Comparison of ENCODE assay signal across 13 cellular contexts in the genomic region with DNA sequence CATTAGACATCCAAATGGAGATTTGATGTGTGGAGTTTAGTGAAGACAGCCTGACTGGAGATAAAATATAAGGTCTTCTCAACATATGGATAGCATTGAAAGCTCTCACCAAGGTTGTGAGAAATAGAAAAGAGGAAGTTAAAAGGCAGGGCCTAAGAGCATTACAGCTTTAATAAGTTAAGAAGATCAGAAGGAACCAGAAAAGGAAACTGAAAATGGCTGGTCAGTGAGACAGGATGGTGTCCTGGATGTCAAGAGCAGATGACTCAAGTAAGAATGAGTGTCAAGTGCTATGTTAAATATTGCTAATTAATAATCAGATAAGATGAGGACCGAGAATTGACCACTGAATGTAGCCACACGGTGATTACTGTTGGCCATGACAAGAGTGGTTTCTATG.
A peak's percentile ranks its signal among the peaks of the same experiment; 100 is the strongest.
DNase-seq lines count a peak whose midpoint lies in the region; ATAC-seq and TF ChIP-seq lines count a peak whose summit lies in the region.
"Had no signal": no experiment of that assay in that cellular context is flagged by ENCODE, and none has a peak within 500 bp of the region (broad histone marks: within the 10 kb centered on the region; RNA-seq: fewer than 3 reads in every experiment).

No MANE protein-coding gene starts in this region.

- no peaks in the 10 kb centered on the region for H3K27me3 Mint-ChIP-seq in activated CD4-positive, alpha-beta T cell treated with anti-CD3 and anti-CD28 coated beads, Interleukin-2, amount 10 ng/mL, durations not matched to agents 24 days and 14 days
- H3K27me3 Mint-ChIP-seq: memory B cell had no signal

- no peaks in the 10 kb centered on the region for H3F3A ChIP-seq in MM.1S (ENCODE audit: insufficient read depth, low read length)

- intact Hi-C loops in activated CD4-positive, alpha-beta T cell treated with anti-CD3 and anti-CD28 coated beads, Interleukin-2, amount 10 ng/mL, durations not matched to agents 24 days and 14 days (cut with micrococcal nuclease), result no loop called here
- intact Hi-C loops in OCI-LY7 (cut with micrococcal nuclease; ENCODE audit: unreplicated experiment), result no loop called here

- peak overlapping the region; percentile 23; the same call in 1 of the 2 replicates for H2AFZ ChIP-seq in MM.1S (ENCODE audit: low read length)
- no peak overlapping the region for H2AFZ ChIP-seq in OCI-LY7 (ENCODE audit: low read length)

- H3K36me3 Mint-ChIP-seq in activated CD4-positive, alpha-beta T cell treated with anti-CD3 and anti-CD28 coated beads, Interleukin-2, amount 10 ng/mL, durations not matched to agents 24 days and 14 days (ENCODE audit: low read depth), result no peaks in the 10 kb centered on the region
- H3K36me3 Mint-ChIP-seq: memory B cell had no signal

- no peak overlapping the region for H3K4me3 ChIP-seq in MM.1S (ENCODE audit: low read length)
- H3K4me3 ChIP-seq in OCI-LY7 (ENCODE audit: low read depth, low read length, poor library complexity, severe bottlenecking), result no peak overlapping the region

- CTCF ChIA-PET in OCI-LY7 (lab: Charles Lee; ENCODE audit: unreplicated experiment), result no interaction called here

- H3K79me2 ChIP-seq in MM.1S (ENCODE audit: low read length) (no peaks in the 10 kb centered on the region), OCI-LY7 (ENCODE audit: insufficient read depth, low read depth, low read length) (no peaks in the 10 kb centered on the region)

- no peaks in the 10 kb centered on the region for H3K27me3 ChIP-seq in MM.1S (replicated peaks; ENCODE audit: insufficient read depth, low read length)

- TF ChIP-seq CTCF in MM.1S (IDR thresholded peaks at IDR 0.05; ENCODE audit: low read length) (no peak), OCI-LY7 (conservative IDR thresholded peaks at IDR 0.05; ENCODE audit: low read length) (no peak)

- H3K27ac ChIP-seq in MM.1S (ENCODE audit: low read length) (no peak overlapping the region), OCI-LY7 (ENCODE audit: low read depth, low read length, poor library complexity, severe bottlenecking) (no peak overlapping the region)
- H3K27ac ChIP-seq: HL-60 had no signal

- H3K9me3 Mint-ChIP-seq in activated CD4-positive, alpha-beta T cell treated with anti-CD3 and anti-CD28 coated beads, Interleukin-2, amount 10 ng/mL, durations not matched to agents 24 days and 14 days, result no peaks in the 10 kb centered on the region
- H3K9me3 Mint-ChIP-seq: memory B cell had no signal

- H3K9me3 ChIP-seq in MM.1S (replicated peaks; ENCODE audit: insufficient read depth, low read length), result no peaks in the 10 kb centered on the region
- H3K9me3 ChIP-seq in OCI-LY7 (ENCODE audit: low read length), result no peaks in the 10 kb centered on the region

- POLR2A ChIA-PET in OCI-LY7 (lab: Charles Lee), result no interaction called here

- no peaks in the 10 kb centered on the region for H3K4me1 Mint-ChIP-seq in activated CD4-positive, alpha-beta T cell treated with anti-CD3 and anti-CD28 coated beads, Interleukin-2, amount 10 ng/mL, durations not matched to agents 24 days and 14 days
- H3K4me1 Mint-ChIP-seq: memory B cell had no signal

- no TSS peak for BruUV-seq in OCI-LY7 (replicated peaks; lab: Mats Ljungman, UMichigan)

- H4K20me1 ChIP-seq in MM.1S (ENCODE audit: insufficient read depth, low read length) (no peaks in the 10 kb centered on the region), OCI-LY7 (ENCODE audit: insufficient read depth, low read length) (no peaks in the 10 kb centered on the region)

- H3K36me3 ChIP-seq in MM.1S (replicated peaks; ENCODE audit: insufficient read depth, low read length) (no peaks in the 10 kb centered on the region), OCI-LY7 (ENCODE audit: insufficient read depth, low read length) (no peaks in the 10 kb centered on the region)

- no peak overlapping the region for H3K27ac Mint-ChIP-seq in activated CD4-positive, alpha-beta T cell treated with anti-CD3 and anti-CD28 coated beads, Interleukin-2, amount 10 ng/mL, durations not matched to agents 24 days and 14 days
- H3K27ac Mint-ChIP-seq: memory B cell had no signal

- no peak overlapping the region for H3K9ac ChIP-seq in MM.1S (ENCODE audit: low read length)

- DNase-seq in MM.1S (peak; percentile 71), OCI-LY7 (ENCODE audit: low spot score) (no peak), LoVo (ENCODE audit: low spot score) (no peak), cerebellar nuclear complex (lab: John Stamatoyannopoulos, UW) (no peak)
- no peak for DNase-seq in activated CD4-positive, alpha-beta T cell treated with anti-CD3 and anti-CD28 coated beads, Interleukin-2, amount 10 ng/mL, durations not matched to agents 24 days and 14 days
- DNase-seq: NCI-H1092 treated with DMSO at 0.1 percent for 48 hours; stimulated activated CD4-positive, alpha-beta T cell treated with anti-CD3 and anti-CD28 coated beads, Interleukin-4, amount 100 ng/mL, for 1 hour; T-helper 2 cell had no signal

- peak overlapping the region; percentile 17; the same call in 1 of the 2 replicates for H3K4me2 ChIP-seq in MM.1S (ENCODE audit: low read depth, low read length)
- no peak overlapping the region for H3K4me2 ChIP-seq in OCI-LY7 (ENCODE audit: low read length)

- H3K4me1 ChIP-seq in MM.1S (ENCODE audit: low read length) (peaks cover 11% of the 10 kb centered on the region; the same call in 1 of the 2 replicates), OCI-LY7 (ENCODE audit: insufficient read depth, low read length, poor library complexity, severe bottlenecking) (no peaks in the 10 kb centered on the region)

- ATAC-seq in GM18861 (IDR thresholded peaks at IDR 0.05; ENCODE audit: unreplicated experiment), result peak; percentile 99
- peak; percentile 100 for ATAC-seq in GM21423 (IDR thresholded peaks at IDR 0.05; ENCODE audit: unreplicated experiment)
- ATAC-seq in HG03039 (IDR thresholded peaks at IDR 0.05; ENCODE audit: unreplicated experiment), result peak; percentile 77

- H3K9me2 ChIP-seq in MM.1S (replicated peaks; ENCODE audit: insufficient read depth, low read length), result no peaks in the 10 kb centered on the region
- H3K9me2 ChIP-seq in OCI-LY7 (ENCODE audit: insufficient read depth, low read length), result no peaks in the 10 kb centered on the region

- no peak overlapping the region for H3K4me3 Mint-ChIP-seq in activated CD4-positive, alpha-beta T cell treated with anti-CD3 and anti-CD28 coated beads, Interleukin-2, amount 10 ng/mL, durations not matched to agents 24 days and 14 days
- H3K4me3 Mint-ChIP-seq: memory B cell had no signal
